Comparison of ENCODE assay signal across 1 cellular context in the genomic region with DNA sequence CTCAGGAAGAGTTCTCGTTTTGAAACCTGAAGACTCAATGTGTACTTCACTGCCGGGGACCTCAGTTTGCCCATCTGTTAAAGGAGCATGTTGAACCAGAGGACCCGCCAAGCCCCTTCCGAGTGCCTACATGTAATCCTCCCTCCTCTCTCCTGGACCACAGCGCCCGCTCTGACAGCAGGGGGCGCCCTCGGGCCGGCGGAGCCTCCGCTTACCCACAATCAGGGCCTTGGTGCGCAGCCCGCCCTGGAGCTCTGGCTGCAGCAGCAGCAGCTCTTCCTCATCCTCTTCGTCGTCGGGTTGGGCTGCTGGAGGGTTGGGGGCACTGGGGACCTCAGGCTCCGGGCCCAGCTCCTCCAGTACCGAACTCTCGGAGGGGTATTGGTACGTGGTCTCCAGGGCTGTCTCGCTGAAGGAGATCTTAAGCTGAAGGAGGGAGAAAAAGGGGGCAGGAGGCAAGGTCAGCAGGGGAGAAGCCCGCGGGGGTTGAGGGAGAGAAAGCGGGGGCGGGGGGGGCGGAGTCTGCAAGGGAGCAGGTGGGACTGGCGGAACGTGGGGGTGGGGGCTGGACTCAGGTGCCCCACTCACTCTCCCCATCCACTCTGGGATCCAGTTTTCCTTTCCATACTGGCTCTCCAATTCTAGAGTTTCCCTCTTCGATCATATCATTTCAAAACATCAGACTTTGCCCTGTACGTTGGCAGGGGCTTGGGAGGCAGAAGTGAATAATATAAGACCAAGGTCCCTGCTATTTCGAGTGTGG.
TF ChIP-seq lines count a peak whose summit lies in the region.

No MANE protein-coding gene starts in this region.

TF ChIP-seq in HepG2, 621 proteins besides CTCF, POLR2A, EP300 and RAD21 (continued from another document and continues in another):
- TF ChIP-seq, protein P1, sequence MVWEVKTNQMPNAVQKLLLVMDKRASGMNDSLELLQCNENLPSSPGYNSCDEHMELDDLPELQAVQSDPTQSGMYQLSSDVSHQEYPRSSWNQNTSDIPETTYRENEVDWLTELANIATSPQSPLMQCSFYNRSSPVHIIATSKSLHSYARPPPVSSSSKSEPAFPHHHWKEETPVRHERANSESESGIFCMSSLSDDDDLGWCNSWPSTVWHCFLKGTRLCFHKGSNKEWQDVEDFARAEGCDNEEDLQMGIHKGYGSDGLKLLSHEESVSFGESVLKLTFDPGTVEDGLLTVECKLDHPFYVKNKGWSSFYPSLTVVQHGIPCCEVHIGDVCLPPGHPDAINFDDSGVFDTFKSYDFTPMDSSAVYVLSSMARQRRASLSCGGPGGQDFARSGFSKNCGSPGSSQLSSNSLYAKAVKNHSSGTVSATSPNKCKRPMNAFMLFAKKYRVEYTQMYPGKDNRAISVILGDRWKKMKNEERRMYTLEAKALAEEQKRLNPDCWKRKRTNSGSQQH (CRISPR knock-in tag; IDR thresholded peaks at IDR 0.05; ENCODE audit: low read depth), result peak; percentile 88
- TF ChIP-seq KAT8 (CRISPR knock-in tag; IDR thresholded peaks at IDR 0.05), result 0 out of 2 replicates have a peak, but pooled peaks have one; percentile 40
- no peak for TF ChIP-seq NKX3-1 (CRISPR knock-in tag; IDR thresholded peaks at IDR 0.05)
- peak; percentile 90 for TF ChIP-seq ZBTB38 (CRISPR knock-in tag; IDR thresholded peaks at IDR 0.05)
- no peak for TF ChIP-seq NFIC (IDR thresholded peaks at IDR 0.05; ENCODE audit: low read length)
- TF ChIP-seq, protein P2, sequence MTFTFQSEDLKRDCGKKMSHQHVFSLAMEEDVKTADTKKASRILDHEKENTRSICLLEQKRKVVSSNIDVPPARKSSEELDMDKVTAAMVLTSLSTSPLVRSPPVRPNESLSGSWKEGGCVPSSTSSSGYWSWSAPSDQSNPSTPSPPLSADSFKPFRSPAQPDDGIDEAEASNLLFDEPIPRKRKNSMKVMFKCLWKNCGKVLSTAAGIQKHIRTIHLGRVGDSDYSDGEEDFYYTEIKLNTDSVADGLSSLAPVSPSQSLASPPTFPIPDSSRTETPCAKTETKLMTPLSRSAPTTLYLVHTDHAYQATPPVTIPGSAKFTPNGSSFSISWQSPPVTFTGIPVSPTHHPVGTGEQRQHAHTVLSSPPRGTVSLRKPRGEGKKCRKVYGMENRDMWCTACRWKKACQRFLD (CRISPR knock-in tag; IDR thresholded peaks at IDR 0.05; ENCODE audit: borderline replicate concordance), result no peak
- no peak for TF ChIP-seq MTF1 (CRISPR knock-in tag; IDR thresholded peaks at IDR 0.05)
- TF ChIP-seq ZNF614 (CRISPR knock-in tag; IDR thresholded peaks at IDR 0.05; ENCODE audit: borderline replicate concordance), result peak; percentile 83; the same call in 1 of the 2 replicates
- TF ChIP-seq NR2F1 (CRISPR knock-in tag; IDR thresholded peaks at IDR 0.05), result no peak
- TF ChIP-seq RBFOX2 (IDR thresholded peaks at IDR 0.05; ENCODE audit: low read depth, low read length), result no peak
- peak; percentile 71; the same call in 1 of the 2 replicates for TF ChIP-seq ZNF598 (CRISPR knock-in tag; IDR thresholded peaks at IDR 0.05; ENCODE audit: borderline replicate concordance)
- TF ChIP-seq, protein P3, sequence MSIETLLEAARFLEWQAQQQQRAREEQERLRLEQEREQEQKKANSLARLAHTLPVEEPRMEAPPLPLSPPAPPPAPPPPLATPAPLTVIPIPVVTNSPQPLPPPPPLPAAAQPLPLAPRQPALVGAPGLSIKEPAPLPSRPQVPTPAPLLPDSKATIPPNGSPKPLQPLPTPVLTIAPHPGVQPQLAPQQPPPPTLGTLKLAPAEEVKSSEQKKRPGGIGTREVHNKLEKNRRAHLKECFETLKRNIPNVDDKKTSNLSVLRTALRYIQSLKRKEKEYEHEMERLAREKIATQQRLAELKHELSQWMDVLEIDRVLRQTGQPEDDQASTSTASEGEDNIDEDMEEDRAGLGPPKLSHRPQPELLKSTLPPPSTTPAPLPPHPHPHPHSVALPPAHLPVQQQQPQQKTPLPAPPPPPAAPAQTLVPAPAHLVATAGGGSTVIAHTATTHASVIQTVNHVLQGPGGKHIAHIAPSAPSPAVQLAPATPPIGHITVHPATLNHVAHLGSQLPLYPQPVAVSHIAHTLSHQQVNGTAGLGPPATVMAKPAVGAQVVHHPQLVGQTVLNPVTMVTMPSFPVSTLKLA (IDR thresholded peaks at IDR 0.05), result no peak
- TF ChIP-seq ISX (CRISPR knock-in tag; conservative IDR thresholded peaks at IDR 0.05), result no peak
- TF ChIP-seq, protein P4, sequence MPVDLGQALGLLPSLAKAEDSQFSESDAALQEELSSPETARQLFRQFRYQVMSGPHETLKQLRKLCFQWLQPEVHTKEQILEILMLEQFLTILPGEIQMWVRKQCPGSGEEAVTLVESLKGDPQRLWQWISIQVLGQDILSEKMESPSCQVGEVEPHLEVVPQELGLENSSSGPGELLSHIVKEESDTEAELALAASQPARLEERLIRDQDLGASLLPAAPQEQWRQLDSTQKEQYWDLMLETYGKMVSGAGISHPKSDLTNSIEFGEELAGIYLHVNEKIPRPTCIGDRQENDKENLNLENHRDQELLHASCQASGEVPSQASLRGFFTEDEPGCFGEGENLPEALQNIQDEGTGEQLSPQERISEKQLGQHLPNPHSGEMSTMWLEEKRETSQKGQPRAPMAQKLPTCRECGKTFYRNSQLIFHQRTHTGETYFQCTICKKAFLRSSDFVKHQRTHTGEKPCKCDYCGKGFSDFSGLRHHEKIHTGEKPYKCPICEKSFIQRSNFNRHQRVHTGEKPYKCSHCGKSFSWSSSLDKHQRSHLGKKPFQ (CRISPR knock-in tag; IDR thresholded peaks at IDR 0.05; ENCODE audit: insufficient replicate concordance), result peak; percentile 55
- TF ChIP-seq, protein P5, sequence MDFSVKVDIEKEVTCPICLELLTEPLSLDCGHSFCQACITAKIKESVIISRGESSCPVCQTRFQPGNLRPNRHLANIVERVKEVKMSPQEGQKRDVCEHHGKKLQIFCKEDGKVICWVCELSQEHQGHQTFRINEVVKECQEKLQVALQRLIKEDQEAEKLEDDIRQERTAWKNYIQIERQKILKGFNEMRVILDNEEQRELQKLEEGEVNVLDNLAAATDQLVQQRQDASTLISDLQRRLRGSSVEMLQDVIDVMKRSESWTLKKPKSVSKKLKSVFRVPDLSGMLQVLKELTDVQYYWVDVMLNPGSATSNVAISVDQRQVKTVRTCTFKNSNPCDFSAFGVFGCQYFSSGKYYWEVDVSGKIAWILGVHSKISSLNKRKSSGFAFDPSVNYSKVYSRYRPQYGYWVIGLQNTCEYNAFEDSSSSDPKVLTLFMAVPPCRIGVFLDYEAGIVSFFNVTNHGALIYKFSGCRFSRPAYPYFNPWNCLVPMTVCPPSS (IDR thresholded peaks at IDR 0.05), result no peak
- TF ChIP-seq, protein P6, sequence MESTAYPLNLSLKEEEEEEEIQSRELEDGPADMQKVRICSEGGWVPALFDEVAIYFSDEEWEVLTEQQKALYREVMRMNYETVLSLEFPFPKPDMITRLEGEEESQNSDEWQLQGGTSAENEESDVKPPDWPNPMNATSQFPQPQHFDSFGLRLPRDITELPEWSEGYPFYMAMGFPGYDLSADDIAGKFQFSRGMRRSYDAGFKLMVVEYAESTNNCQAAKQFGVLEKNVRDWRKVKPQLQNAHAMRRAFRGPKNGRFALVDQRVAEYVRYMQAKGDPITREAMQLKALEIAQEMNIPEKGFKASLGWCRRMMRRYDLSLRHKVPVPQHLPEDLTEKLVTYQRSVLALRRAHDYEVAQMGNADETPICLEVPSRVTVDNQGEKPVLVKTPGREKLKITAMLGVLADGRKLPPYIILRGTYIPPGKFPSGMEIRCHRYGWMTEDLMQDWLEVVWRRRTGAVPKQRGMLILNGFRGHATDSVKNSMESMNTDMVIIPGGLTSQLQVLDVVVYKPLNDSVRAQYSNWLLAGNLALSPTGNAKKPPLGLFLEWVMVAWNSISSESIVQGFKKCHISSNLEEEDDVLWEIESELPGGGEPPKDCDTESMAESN (CRISPR knock-in tag; conservative IDR thresholded peaks at IDR 0.05), result peak; percentile 28; the same call in 1 of the 2 replicates
- TF ChIP-seq AGO2 (optimal IDR thresholded peaks at IDR 0.05; ENCODE audit: low read depth, low read length), result no peak
- TF ChIP-seq KDM2A (CRISPR knock-in tag; IDR thresholded peaks at IDR 0.05; ENCODE audit: borderline replicate concordance, low read depth), result peak; percentile 92
- no peak for TF ChIP-seq ZNF674 (CRISPR knock-in tag; IDR thresholded peaks at IDR 0.05; ENCODE audit: low read depth)
- TF ChIP-seq ZSCAN21 (CRISPR knock-in tag; IDR thresholded peaks at IDR 0.05; ENCODE audit: borderline replicate concordance), result no peak
- TF ChIP-seq, protein P7, sequence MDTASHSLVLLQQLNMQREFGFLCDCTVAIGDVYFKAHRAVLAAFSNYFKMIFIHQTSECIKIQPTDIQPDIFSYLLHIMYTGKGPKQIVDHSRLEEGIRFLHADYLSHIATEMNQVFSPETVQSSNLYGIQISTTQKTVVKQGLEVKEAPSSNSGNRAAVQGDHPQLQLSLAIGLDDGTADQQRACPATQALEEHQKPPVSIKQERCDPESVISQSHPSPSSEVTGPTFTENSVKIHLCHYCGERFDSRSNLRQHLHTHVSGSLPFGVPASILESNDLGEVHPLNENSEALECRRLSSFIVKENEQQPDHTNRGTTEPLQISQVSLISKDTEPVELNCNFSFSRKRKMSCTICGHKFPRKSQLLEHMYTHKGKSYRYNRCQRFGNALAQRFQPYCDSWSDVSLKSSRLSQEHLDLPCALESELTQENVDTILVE (CRISPR knock-in tag; IDR thresholded peaks at IDR 0.05), result peak; percentile 77
- no peak for TF ChIP-seq ZNF766 (CRISPR knock-in tag; IDR thresholded peaks at IDR 0.05; ENCODE audit: borderline replicate concordance)
- TF ChIP-seq TSC22D2 (CRISPR knock-in tag; IDR thresholded peaks at IDR 0.05; ENCODE audit: borderline replicate concordance), result peak; percentile 83; the same call in 1 of the 2 replicates
- TF ChIP-seq ZNF660 (CRISPR knock-in tag; IDR thresholded peaks at IDR 0.05; ENCODE audit: borderline replicate concordance, low read depth), result no peak
- TF ChIP-seq MAF1 (CRISPR knock-in tag; IDR thresholded peaks at IDR 0.05; ENCODE audit: borderline replicate concordance), result no peak
- TF ChIP-seq ZNF547 (CRISPR knock-in tag; IDR thresholded peaks at IDR 0.05), result peak; percentile 70; the same call in 1 of the 2 replicates
- TF ChIP-seq MAFF (IDR thresholded peaks at IDR 0.05; ENCODE audit: low read depth, low read length), result no peak
- 0 out of 2 replicates have a peak, but pooled peaks have one; percentile 42 for TF ChIP-seq SP5 (CRISPR knock-in tag; IDR thresholded peaks at IDR 0.05; ENCODE audit: borderline replicate concordance, low read depth)
- peak; percentile 99 for TF ChIP-seq KDM3A (CRISPR knock-in tag; IDR thresholded peaks at IDR 0.05; ENCODE audit: low read depth)
- TF ChIP-seq ZFP36 (IDR thresholded peaks at IDR 0.05; ENCODE audit: borderline replicate concordance, low read depth, low read length, partially characterized antibody), result peak; percentile 30
- TF ChIP-seq, protein P8, sequence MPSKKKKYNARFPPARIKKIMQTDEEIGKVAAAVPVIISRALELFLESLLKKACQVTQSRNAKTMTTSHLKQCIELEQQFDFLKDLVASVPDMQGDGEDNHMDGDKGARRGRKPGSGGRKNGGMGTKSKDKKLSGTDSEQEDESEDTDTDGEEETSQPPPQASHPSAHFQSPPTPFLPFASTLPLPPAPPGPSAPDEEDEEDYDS (CRISPR knock-in tag; IDR thresholded peaks at IDR 0.05), result peak; percentile 63
- TF ChIP-seq SP1 (IDR thresholded peaks at IDR 0.05), result no peak
- peak; percentile 28; the same call in 1 of the 2 replicates for TF ChIP-seq SP1 (CRISPR knock-in tag; IDR thresholded peaks at IDR 0.05)
- no peak for TF ChIP-seq ZNF256 (CRISPR knock-in tag; conservative IDR thresholded peaks at IDR 0.05)
- TF ChIP-seq ZFY (CRISPR knock-in tag; IDR thresholded peaks at IDR 0.05), result peak; percentile 61
- TF ChIP-seq KLF12 (CRISPR knock-in tag; IDR thresholded peaks at IDR 0.05; ENCODE audit: borderline replicate concordance), result no peak
- TF ChIP-seq SALL2 (CRISPR knock-in tag; IDR thresholded peaks at IDR 0.05), result peak; percentile 70; the same call in 1 of the 2 replicates
- peak; percentile 88; the same call in 1 of the 2 replicates for TF ChIP-seq ETV6 (CRISPR knock-in tag; conservative IDR thresholded peaks at IDR 0.05)
- peak; percentile 52; the same call in 1 of the 2 replicates for TF ChIP-seq MIER2 (CRISPR knock-in tag; IDR thresholded peaks at IDR 0.05)
- TF ChIP-seq RARA (CRISPR knock-in tag; IDR thresholded peaks at IDR 0.05), result peak; percentile 31; the same call in 1 of the 2 replicates
- TF ChIP-seq, protein P9, sequence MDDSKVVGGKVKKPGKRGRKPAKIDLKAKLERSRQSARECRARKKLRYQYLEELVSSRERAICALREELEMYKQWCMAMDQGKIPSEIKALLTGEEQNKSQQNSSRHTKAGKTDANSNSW (CRISPR knock-in tag; IDR thresholded peaks at IDR 0.05; ENCODE audit: borderline replicate concordance), result no peak
- TF ChIP-seq, protein P10, sequence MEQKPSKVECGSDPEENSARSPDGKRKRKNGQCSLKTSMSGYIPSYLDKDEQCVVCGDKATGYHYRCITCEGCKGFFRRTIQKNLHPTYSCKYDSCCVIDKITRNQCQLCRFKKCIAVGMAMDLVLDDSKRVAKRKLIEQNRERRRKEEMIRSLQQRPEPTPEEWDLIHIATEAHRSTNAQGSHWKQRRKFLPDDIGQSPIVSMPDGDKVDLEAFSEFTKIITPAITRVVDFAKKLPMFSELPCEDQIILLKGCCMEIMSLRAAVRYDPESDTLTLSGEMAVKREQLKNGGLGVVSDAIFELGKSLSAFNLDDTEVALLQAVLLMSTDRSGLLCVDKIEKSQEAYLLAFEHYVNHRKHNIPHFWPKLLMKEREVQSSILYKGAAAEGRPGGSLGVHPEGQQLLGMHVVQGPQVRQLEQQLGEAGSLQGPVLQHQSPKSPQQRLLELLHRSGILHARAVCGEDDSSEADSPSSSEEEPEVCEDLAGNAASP (CRISPR knock-in tag; IDR thresholded peaks at IDR 0.05; ENCODE audit: borderline replicate concordance), result peak; percentile 67; the same call in 1 of the 2 replicates
- TF ChIP-seq POGZ (CRISPR knock-in tag; IDR thresholded peaks at IDR 0.05), result peak; percentile 70; the same call in 1 of the 2 replicates
- no peak for TF ChIP-seq ZNF644 (CRISPR knock-in tag; IDR thresholded peaks at IDR 0.05; ENCODE audit: low read depth)
- no peak for TF ChIP-seq ZNF253 (CRISPR knock-in tag; IDR thresholded peaks at IDR 0.05; ENCODE audit: borderline replicate concordance)
- 0 out of 2 replicates have a peak, but pooled peaks have one; percentile 29 for TF ChIP-seq ZBTB3 (CRISPR knock-in tag; IDR thresholded peaks at IDR 0.05; ENCODE audit: borderline replicate concordance, low read depth)
